Comparison of ENCODE assay signal across 15 cellular contexts in the genomic region with DNA sequence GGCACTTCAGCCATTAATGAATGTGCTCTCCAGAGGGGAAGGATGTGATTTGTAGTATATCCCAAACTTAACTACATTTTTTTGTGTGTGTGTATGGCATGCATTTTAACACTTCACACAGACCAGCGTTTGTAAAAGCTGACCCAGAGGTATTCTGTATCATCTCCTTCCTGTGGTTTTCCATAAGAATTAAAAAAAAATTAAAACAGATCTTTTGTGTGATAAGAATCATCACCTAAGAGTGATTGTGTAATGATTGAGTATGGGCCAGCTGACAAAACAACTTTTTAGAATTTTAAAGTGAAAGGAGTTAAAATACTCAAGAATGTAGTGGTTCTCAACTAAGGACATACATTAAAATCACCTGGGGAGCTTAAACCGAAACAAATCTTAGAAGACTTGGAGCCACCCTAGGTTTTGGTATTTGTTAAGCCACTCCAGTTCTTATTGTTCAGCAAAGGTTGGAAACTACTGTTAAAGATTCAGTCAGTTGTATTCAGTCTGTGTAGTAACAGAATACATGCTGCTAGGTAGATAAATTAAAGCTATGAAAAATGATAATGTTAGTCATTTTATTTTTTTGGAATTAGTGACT.
DNase-seq lines count a peak whose midpoint lies in the region; ATAC-seq and TF ChIP-seq lines count a peak whose summit lies in the region.
"Had no signal": no experiment of that assay in that cellular context is flagged by ENCODE, and none has a peak within 500 bp of the region (broad histone marks: within the 10 kb centered on the region; RNA-seq: fewer than 3 reads in every experiment).

No MANE protein-coding gene starts in this region.

- no peak overlapping the region for H3K4me3 ChIP-seq in fibroblast of villous mesenchyme (ENCODE audit: low read depth, low read length)

- peak overlapping the region; percentile 11 for H3K4me3 Mint-ChIP-seq in activated naive CD4-positive, alpha-beta T cell treated with anti-CD3 and anti-CD28 coated beads, Interleukin-2, amount 50 U/mL, for 24 hours
- H3K4me3 Mint-ChIP-seq in T-helper 2 cell treated with Interferon-gamma antibody and Interleukin-4, amounts not matched to agents 5 μg/mL and 100 μg/mL, for 36 hours, result peak overlapping the region; percentile 36
- peak overlapping the region in 1 of 2 donors; percentile 13 for H3K4me3 Mint-ChIP-seq in stimulated activated naive CD8-positive, alpha-beta T cell treated with anti-CD3 and anti-CD28 coated beads, Interleukin-15, amount 100 ng/mL, for 72 hours

- H3K27me3 Mint-ChIP-seq in activated naive CD4-positive, alpha-beta T cell treated with anti-CD3 and anti-CD28 coated beads, Interleukin-2, amount 50 U/mL, for 24 hours, result no peaks in the 10 kb centered on the region
- H3K27me3 Mint-ChIP-seq in T-helper 2 cell treated with Interferon-gamma antibody and Interleukin-4, amounts not matched to agents 5 μg/mL and 100 μg/mL, for 36 hours (ENCODE audit: low read depth), result no peaks in the 10 kb centered on the region
- no peaks in the 10 kb centered on the region for H3K27me3 Mint-ChIP-seq in stimulated activated naive CD8-positive, alpha-beta T cell treated with anti-CD3 and anti-CD28 coated beads, Interleukin-15, amount 100 ng/mL, for 72 hours
- H3K27me3 Mint-ChIP-seq: progenitor cell of endocrine pancreas had no signal

- no peak for ATAC-seq in stimulated activated naive CD8-positive, alpha-beta T cell treated with anti-CD3 and anti-CD28 coated beads, Interleukin-15, amount 100 ng/mL, for 72 hours
- ATAC-seq in GM18517 (IDR thresholded peaks at IDR 0.05; ENCODE audit: unreplicated experiment), result no peak
- ATAC-seq: HCT116 had no signal

- peak overlapping the region; percentile 52 for H3K27ac Mint-ChIP-seq in activated naive CD4-positive, alpha-beta T cell treated with anti-CD3 and anti-CD28 coated beads, Interleukin-2, amount 50 U/mL, for 24 hours
- H3K27ac Mint-ChIP-seq in T-helper 2 cell treated with Interferon-gamma antibody and Interleukin-4, amounts not matched to agents 5 μg/mL and 100 μg/mL, for 36 hours, result peak overlapping the region; percentile 31
- peak overlapping the region; percentile 8 to 12 for H3K27ac Mint-ChIP-seq in stimulated activated naive CD8-positive, alpha-beta T cell treated with anti-CD3 and anti-CD28 coated beads, Interleukin-15, amount 100 ng/mL, for 72 hours
- H3K27ac Mint-ChIP-seq: progenitor cell of endocrine pancreas had no signal

- DNase-seq in activated naive CD4-positive, alpha-beta T cell treated with Interleukin-2 at 50 U/mL for 16 hours, result no peak
- no peak for DNase-seq in T-helper 2 cell treated with Interferon-gamma antibody and Interleukin-4, amounts not matched to agents 5 μg/mL and 100 μg/mL, for 36 hours (ENCODE audit: low spot score)
- peak; percentile 43 for DNase-seq in fibroblast of villous mesenchyme (ENCODE audit: low read depth)
- DNase-seq in stimulated activated naive CD8-positive, alpha-beta T cell treated with anti-CD3 and anti-CD28 coated beads, Interleukin-15, amount 100 ng/mL, for 72 hours, result no peak
- DNase-seq in NCI-H1930 (lab: John Stamatoyannopoulos, UW), result no peak
- DNase-seq in nucleus accumbens (lab: John Stamatoyannopoulos, UW), result no peak
- DNase-seq: activated CD4-positive, alpha-beta T cell treated with anti-CD3 and anti-CD28 coated beads, Interleukin-2, amount 50 U/mL, for 1 hour; NCI-H1048; NCI-H82; RPMI8226; spleen had no signal

- no peak for TF ChIP-seq CTCF in fibroblast of villous mesenchyme (IDR thresholded peaks at IDR 0.05; ENCODE audit: insufficient read depth, low read depth, low read length)

- peaks cover 16% of the 10 kb centered on the region for H3K36me3 Mint-ChIP-seq in activated naive CD4-positive, alpha-beta T cell treated with anti-CD3 and anti-CD28 coated beads, Interleukin-2, amount 50 U/mL, for 24 hours
- peaks cover 16% of the 10 kb centered on the region for H3K36me3 Mint-ChIP-seq in T-helper 2 cell treated with Interferon-gamma antibody and Interleukin-4, amounts not matched to agents 5 μg/mL and 100 μg/mL, for 36 hours (ENCODE audit: low read depth)

- H3K4me1 Mint-ChIP-seq in activated naive CD4-positive, alpha-beta T cell treated with anti-CD3 and anti-CD28 coated beads, Interleukin-2, amount 50 U/mL, for 24 hours, result peaks cover 85% of the 10 kb centered on the region
- peaks cover 41% of the 10 kb centered on the region for H3K4me1 Mint-ChIP-seq in T-helper 2 cell treated with Interferon-gamma antibody and Interleukin-4, amounts not matched to agents 5 μg/mL and 100 μg/mL, for 36 hours (ENCODE audit: low read depth)
- peaks cover 70% of the 10 kb centered on the region for H3K4me1 Mint-ChIP-seq in stimulated activated naive CD8-positive, alpha-beta T cell treated with anti-CD3 and anti-CD28 coated beads, Interleukin-15, amount 100 ng/mL, for 72 hours

- no peaks in the 10 kb centered on the region for H3K9me3 Mint-ChIP-seq in activated naive CD4-positive, alpha-beta T cell treated with anti-CD3 and anti-CD28 coated beads, Interleukin-2, amount 50 U/mL, for 24 hours
- H3K9me3 Mint-ChIP-seq in T-helper 2 cell treated with Interferon-gamma antibody and Interleukin-4, amounts not matched to agents 5 μg/mL and 100 μg/mL, for 36 hours, result no peaks in the 10 kb centered on the region
- H3K9me3 Mint-ChIP-seq in stimulated activated naive CD8-positive, alpha-beta T cell treated with anti-CD3 and anti-CD28 coated beads, Interleukin-15, amount 100 ng/mL, for 72 hours, result no peaks in the 10 kb centered on the region
